11 cellular contexts compared by ENCODE assay signal in genomic region chr14:30194769-30195168, GRCh38.
DNase-seq lines count a peak whose midpoint lies in the region; ATAC-seq and TF ChIP-seq lines count a peak whose summit lies in the region.
"Had no signal": no experiment of that assay in that cellular context is flagged by ENCODE, and none has a peak within 500 bp of the region (broad histone marks: within the 10 kb centered on the region; RNA-seq: fewer than 3 reads in every experiment).

No MANE protein-coding gene starts in this region.

- no peaks in the 10 kb centered on the region for H3K27me3 ChIP-seq in AG04450 (ENCODE audit: control insufficient read depth, insufficient read depth, low read length)
- H3K27me3 ChIP-seq in upper lobe of right lung = no peaks in the 10 kb centered on the region

- ATAC-seq in upper lobe of right lung = no peak

- H3K4me3 ChIP-seq in AG04450 (ENCODE audit: low read depth, low read length) = no peak overlapping the region
- H3K4me3 ChIP-seq in cardiac fibroblast (replicated peaks in 1 of 2; ENCODE audit: low read depth in 2 of 2, low read length in 2 of 2) = no peak overlapping the region
- H3K4me3 ChIP-seq in upper lobe of right lung = no peak overlapping the region

- CTCF ChIA-PET in AG04450 (lab: Charles Lee) = interaction anchor here (3.3 kb wide), 1 partner anchor 20 kb away, joined by 14 read pairs; no protein-coding TSS in a partner anchor

- DNase-seq in AG04450 (ENCODE audit: low read depth, low spot score) = peak; percentile 69
- DNase-seq in Kasumi-1 (lab: John Stamatoyannopoulos, UW) = peak; percentile 9 to 14
- DNase-seq in cardiac fibroblast (ENCODE audit: low read depth in 2 of 2) = peak; percentile 88 to 93
- peak; percentile 57 for DNase-seq in myocyte (ENCODE audit: low read depth)
- no peak for DNase-seq in GM20000 (ENCODE audit: low spot score)
- no peak for DNase-seq in medulla oblongata (ENCODE audit: extremely low spot score)
- DNase-seq in upper lobe of right lung = no peak
- no peak for DNase-seq in NCI-H748 (lab: John Stamatoyannopoulos, UW; ENCODE audit: unreplicated experiment)
- DNase-seq: activated CD8-positive, alpha-beta memory T cell treated with anti-CD3 and anti-CD28 coated beads for 24 hours; amygdala had no signal

- H3K4me1 ChIP-seq in upper lobe of right lung = peaks cover 3% of the 10 kb centered on the region

- intact Hi-C loops in upper lobe of right lung (cut with DNase I) = no loop called here

- peak overlapping the region; percentile 88 for H3K27ac ChIP-seq in AG04450 (ENCODE audit: low read depth, low read length)
- H3K27ac ChIP-seq in upper lobe of right lung = no peak overlapping the region
- H3K27ac ChIP-seq: C4-2B had no signal

- POLR2A ChIA-PET in AG04450 (lab: Yijun Ruan, JAX) = interaction anchor here (0.6 kb wide), 1 partner anchor 81 kb away, joined by 3 read pairs; no protein-coding TSS in a partner anchor

- H3K9me3 ChIP-seq in AG04450 (ENCODE audit: control insufficient read depth, insufficient read depth, low read length) (no peaks in the 10 kb centered on the region), upper lobe of right lung (no peaks in the 10 kb centered on the region)

- TF ChIP-seq CTCF in AG04450 (IDR thresholded peaks at IDR 0.05; ENCODE audit: low read depth, low read length) = no peak
- no peak for TF ChIP-seq CTCF in cardiac fibroblast (IDR thresholded peaks at IDR 0.05; ENCODE audit: low read depth, low read length)
- TF ChIP-seq CTCF in GM20000 (IDR thresholded peaks at IDR 0.05; ENCODE audit: extremely low read depth, missing control alignments) = no peak
- TF ChIP-seq CTCF in upper lobe of right lung (IDR thresholded peaks at IDR 0.05) = no peak

- H3K36me3 ChIP-seq in upper lobe of right lung = no peaks in the 10 kb centered on the region

Comparison
In these comparisons a context has a peak if more than half of its experiments do, and no peak if none do; other contexts are left out.
1. DNase-seq: peak in AG04450 (single experiment), Kasumi-1 (2 of 2), cardiac fibroblast (2 of 2) and myocyte (single experiment); none in GM20000 (single experiment), medulla oblongata (single experiment), upper lobe of right lung (single experiment) and NCI-H748 (single experiment).